In the genomic region with DNA sequence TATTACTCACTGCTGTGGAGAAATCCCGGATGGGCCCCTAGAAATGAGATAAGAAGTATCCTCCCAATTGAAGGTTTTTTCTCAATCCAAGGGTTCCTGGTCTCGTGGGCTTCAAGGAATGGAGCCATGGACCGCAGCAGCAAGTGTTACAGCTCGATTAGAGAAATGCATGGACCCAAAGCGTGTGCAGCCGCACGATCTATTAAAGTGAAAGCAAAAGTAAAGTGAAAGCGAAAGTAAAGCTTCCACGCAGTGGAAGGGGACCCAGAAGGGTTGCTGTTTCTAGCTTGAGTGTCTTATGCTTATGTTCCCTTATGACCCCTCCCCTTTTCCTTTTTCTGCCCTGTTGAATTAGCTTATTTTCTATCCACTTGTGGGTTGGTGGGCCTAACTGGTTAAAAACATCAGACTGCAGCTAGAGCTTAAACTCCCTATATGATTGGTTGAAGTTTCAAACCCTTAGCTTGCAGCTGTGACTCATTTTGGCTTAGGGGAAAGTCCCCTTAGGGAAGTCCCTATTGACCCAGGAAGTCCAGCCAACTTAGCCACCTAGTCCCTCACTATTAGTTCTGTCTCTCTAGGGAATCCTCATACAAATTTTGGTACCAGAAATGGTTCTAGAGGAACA, we compare ENCODE assay signal across 8 cellular contexts.
A peak's percentile ranks its signal among the peaks of the same experiment; 100 is the strongest.
DNase-seq lines count a peak whose midpoint lies in the region; ATAC-seq and TF ChIP-seq lines count a peak whose summit lies in the region.

No MANE protein-coding gene starts in this region.

- in situ Hi-C loops in T47D (cut with HindIII; ENCODE audit: low pct_unique_long_range_greater_than_20kb, low sequenced_read_pairs), result no loop called here

- no peaks in the 10 kb centered on the region for H3K36me3 ChIP-seq in osteoblast (ENCODE audit: insufficient read depth, low read length)

- no peaks in the 10 kb centered on the region for H3K27me3 Mint-ChIP-seq in MCF 10A (ENCODE audit: insufficient read depth, unreplicated experiment)
- no peaks in the 10 kb centered on the region for H3K27me3 Mint-ChIP-seq in dendritic cell treated with granulocyte-macrophage colony-stimulating factor and Interleukin-4, amounts not matched to agents 40 ng/mL and 50 ng/mL, for 4 days

- BruUV-seq in MCF 10A (replicated peaks; lab: Mats Ljungman, UMichigan), result no TSS peak

- TF ChIP-seq CTCF in MCF 10A (IDR thresholded peaks at IDR 0.05; ENCODE audit: unreplicated experiment), result no peak
- TF ChIP-seq CTCF in osteoblast (IDR thresholded peaks at IDR 0.05; ENCODE audit: extremely low read depth, low read depth, low read length), result no peak

- H3K27ac Mint-ChIP-seq in MCF 10A (ENCODE audit: low read depth, unreplicated experiment), result no peak overlapping the region
- H3K27ac Mint-ChIP-seq in dendritic cell treated with granulocyte-macrophage colony-stimulating factor and Interleukin-4, amounts not matched to agents 40 ng/mL and 50 ng/mL, for 4 days, result peak overlapping the region; percentile 93

- no peaks in the 10 kb centered on the region for H3K9me3 Mint-ChIP-seq in MCF 10A (ENCODE audit: unreplicated experiment)
- H3K9me3 Mint-ChIP-seq in dendritic cell treated with granulocyte-macrophage colony-stimulating factor and Interleukin-4, amounts not matched to agents 40 ng/mL and 50 ng/mL, for 4 days, result no peaks in the 10 kb centered on the region

- no peaks in the 10 kb centered on the region for H3K9me3 ChIP-seq in osteoblast (ENCODE audit: low read depth, low read length)

- peak; percentile 68 for ATAC-seq in HG02852 (IDR thresholded peaks at IDR 0.05; ENCODE audit: unreplicated experiment)

- H3K4me3 ChIP-seq in osteoblast (ENCODE audit: insufficient read depth, low read length), result peak overlapping the region; percentile 28

- H3K4me1 Mint-ChIP-seq in MCF 10A (ENCODE audit: insufficient read depth, unreplicated experiment), result no peaks in the 10 kb centered on the region
- H3K4me1 Mint-ChIP-seq in dendritic cell treated with granulocyte-macrophage colony-stimulating factor and Interleukin-4, amounts not matched to agents 40 ng/mL and 50 ng/mL, for 4 days (ENCODE audit: low read depth), result peaks cover 23% of the 10 kb centered on the region

- no peaks in the 10 kb centered on the region for H4K20me1 ChIP-seq in osteoblast (ENCODE audit: insufficient read depth, low read length)

- H3K4me2 ChIP-seq in osteoblast (ENCODE audit: insufficient read depth, low read length), result no peak overlapping the region

- intact Hi-C loops in MCF 10A (cut with micrococcal nuclease), result no loop called here
- intact Hi-C loops in dendritic cell treated with granulocyte-macrophage colony-stimulating factor and Interleukin-4, amounts not matched to agents 40 ng/mL and 50 ng/mL, for 4 days (cut with micrococcal nuclease), result no loop called here

- no peaks in the 10 kb centered on the region for H3K27me3 ChIP-seq in osteoblast (ENCODE audit: insufficient read depth, low read length)

- H3K4me3 Mint-ChIP-seq in MCF 10A (ENCODE audit: unreplicated experiment), result no peak overlapping the region
- peak overlapping the region; percentile 79 for H3K4me3 Mint-ChIP-seq in dendritic cell treated with granulocyte-macrophage colony-stimulating factor and Interleukin-4, amounts not matched to agents 40 ng/mL and 50 ng/mL, for 4 days

- no peak overlapping the region for H3K27ac ChIP-seq in osteoblast (ENCODE audit: low read depth, low read length)

- POLR2A ChIA-PET in MCF 10A (lab: Yijun Ruan, JAX), result no interaction called here

- H3K36me3 Mint-ChIP-seq in MCF 10A (ENCODE audit: insufficient read depth, unreplicated experiment), result no peaks in the 10 kb centered on the region
- no peaks in the 10 kb centered on the region for H3K36me3 Mint-ChIP-seq in dendritic cell treated with granulocyte-macrophage colony-stimulating factor and Interleukin-4, amounts not matched to agents 40 ng/mL and 50 ng/mL, for 4 days (ENCODE audit: low read depth)

- H3K79me2 ChIP-seq in osteoblast (ENCODE audit: insufficient read depth, low read length), result no peaks in the 10 kb centered on the region

- peak; percentile 2 to 57 for DNase-seq in T47D (ENCODE audit: low read depth in 1 of 2, low spot score in 1 of 2)
- no peak for DNase-seq in MCF 10A (ENCODE audit: unreplicated experiment)
- peak; percentile 71 for DNase-seq in NCI-H1105 treated with DMSO at 0.1 percent for 48 hours (lab: John Stamatoyannopoulos, UW)
- peak; percentile 7 for DNase-seq in T-helper 9 cell
- no peak for DNase-seq in osteoblast (ENCODE audit: insufficient read length, low spot score, missing footprints)
- no peak for DNase-seq in iPS-NIHi11 (ENCODE audit: low spot score)

- no peaks in the 10 kb centered on the region for H3K4me1 ChIP-seq in osteoblast (ENCODE audit: insufficient read depth, low read length)

- CTCF ChIA-PET in MCF 10A (lab: Yijun Ruan, JAX), result interaction anchor here (0.7 to 1.0 kb wide), 2 partner anchors 280 to 861 kb away, joined by 3 read pairs; no protein-coding TSS in a partner anchor

- H2AFZ ChIP-seq in osteoblast (ENCODE audit: low read length), result no peak overlapping the region

Comparison
In these comparisons a context has a peak if more than half of its experiments do, and no peak if none do; other contexts are left out.
1. DNase-seq: peak in T47D (2 of 2), NCI-H1105 treated with DMSO at 0.1 percent for 48 hours (single experiment) and T-helper 9 cell (single experiment); none in MCF 10A (single experiment), osteoblast (single experiment) and iPS-NIHi11 (single experiment).